In genomic region chr1:95019466-95019865, GRCh38 we compare ENCODE assay signal across 7 cellular contexts. TPM values are rescaled to one million over a fixed set of nuclear protein-coding genes. Genes with fewer than 3 reads are reported as not detected.
DNase-seq lines count a peak whose midpoint lies in the region; ATAC-seq, FAIRE-seq and TF ChIP-seq lines count a peak whose summit lies in the region.
"Not testable (repeated sequence)": the region's sequence is repeated elsewhere in the genome, so short reads cannot be mapped to it uniquely, and the experiment has no call there.

No MANE protein-coding gene starts in this region.

- H3K14ac ChIP-seq in trophoblast cell (ENCODE audit: low read length): not testable (repeated sequence)

- not testable (repeated sequence) for H4K12ac ChIP-seq in trophoblast cell (ENCODE audit: low read depth, low read length)

- H3K4me1 Mint-ChIP-seq in astrocyte (ENCODE audit: low read depth, unreplicated experiment): peaks cover 56% of the 10 kb centered on the region
- peaks cover 40% of the 10 kb centered on the region for H3K4me1 Mint-ChIP-seq in mesothelial cell of epicardium

- H3K4me1 ChIP-seq in SJSA1 (replicated peaks) (peaks cover 52% of the 10 kb centered on the region), astrocyte (ENCODE audit: insufficient read depth, low read length) (peaks cover 28% of the 10 kb centered on the region), esophagus muscularis mucosa (peaks cover 17 to 76% (median 65%) of the 10 kb centered on the region in 4 donors), left lung (peaks cover 22 to 36% of the 10 kb centered on the region in 2 donors), upper lobe of right lung (peaks cover 33% of the 10 kb centered on the region)
- H3K4me1 ChIP-seq in trophoblast cell (ENCODE audit: control insufficient read depth in 1 of 2, insufficient read depth in 2 of 2, low read length in 2 of 2): not testable (repeated sequence)

- H2BK12ac ChIP-seq in trophoblast cell (ENCODE audit: low read length): not testable (repeated sequence)

- H3K79me1 ChIP-seq in trophoblast cell (ENCODE audit: low read length): not testable (repeated sequence)

- not testable (repeated sequence) for H3K27me3 Mint-ChIP-seq in astrocyte (ENCODE audit: low read depth, unreplicated experiment); mesothelial cell of epicardium (ENCODE audit: low read depth)

- not testable (repeated sequence) for H2AFZ ChIP-seq in astrocyte (ENCODE audit: low read depth, low read length); trophoblast cell (ENCODE audit: insufficient read depth, low read length, poor library complexity)

- H3K27ac ChIP-seq in SJSA1 (0 out of 2 replicates have a peak overlapping the region, but pooled peaks have one; percentile 13), left lung (peak overlapping the region in 1 of 2 donors; percentile 54), trophoblast cell (ENCODE audit: low read depth, low read length) (peak overlapping the region; percentile 39), upper lobe of right lung (peak overlapping the region; percentile 1)
- H3K27ac ChIP-seq in astrocyte (ENCODE audit: low read depth, low read length); esophagus muscularis mucosa (replicated peaks in 1 of 4): not testable (repeated sequence)

- not testable (repeated sequence) for H3K36me3 ChIP-seq in SJSA1; astrocyte (ENCODE audit: insufficient read depth, low read length); esophagus muscularis mucosa; left lung; trophoblast cell (ENCODE audit: control insufficient read depth in 1 of 2, insufficient read depth in 2 of 2, low read length in 2 of 2); upper lobe of right lung

- TF ChIP-seq EP300 in esophagus muscularis mucosa (IDR thresholded peaks at IDR 0.05): not testable (repeated sequence)

- H3K4me3 ChIP-seq in SJSA1; astrocyte (ENCODE audit: insufficient read depth, low read depth, low read length); esophagus muscularis mucosa; left lung; trophoblast cell (ENCODE audit: low read depth, low read length); upper lobe of right lung: not testable (repeated sequence)

- not testable (repeated sequence) for FAIRE-seq in astrocyte (lab: Jason Lieb, UNC)

- H3K4ac ChIP-seq in trophoblast cell (ENCODE audit: low read depth, low read length): not testable (repeated sequence)

- H3K23ac ChIP-seq in trophoblast cell (ENCODE audit: low read length): not testable (repeated sequence)

- TF ChIP-seq CTCF in astrocyte (IDR thresholded peaks at IDR 0.05; ENCODE audit: insufficient read depth, low read depth, low read length); esophagus muscularis mucosa (IDR thresholded peaks at IDR 0.05); left lung (IDR thresholded peaks at IDR 0.05); mesothelial cell of epicardium (IDR thresholded peaks at IDR 0.05; ENCODE audit: unreplicated experiment); upper lobe of right lung (IDR thresholded peaks at IDR 0.05): not testable (repeated sequence)

- not testable (repeated sequence) for H3K4me2 ChIP-seq in astrocyte (ENCODE audit: low read length); trophoblast cell (ENCODE audit: low read length)

- not testable (repeated sequence) for H3K79me2 ChIP-seq in astrocyte (ENCODE audit: insufficient read depth, low read length); trophoblast cell (ENCODE audit: control insufficient read depth, insufficient read depth, low read length, poor library complexity)

- H3K4me3 Mint-ChIP-seq in astrocyte (ENCODE audit: unreplicated experiment); mesothelial cell of epicardium: not testable (repeated sequence)

- intact Hi-C loops in esophagus muscularis mucosa (cut with DNase I); left lung (cut with DNase I); upper lobe of right lung (cut with DNase I): not testable (repeated sequence)

- 96% methylated on average over 6 of the region's 6 CpGs for WGBS in esophagus muscularis mucosa
- no CpG with 5 or more reads among the region's 6 CpGs for WGBS in trophoblast cell (ENCODE audit: extremely low coverage, insufficient coverage, insufficient read length)

- not testable (repeated sequence) for DNase-seq in SJSA1 (ENCODE audit: low read depth in 1 of 2, low spot score in 2 of 2); astrocyte (ENCODE audit: low read depth); left lung; mesothelial cell of epicardium (ENCODE audit: low spot score in 2 of 2, unreplicated experiment in 2 of 2); upper lobe of right lung
- DNase-seq in esophagus muscularis mucosa (ENCODE audit: extremely low spot score) (peak; percentile 14), trophoblast cell (peak; percentile 25 to 71)

- H2BK120ac ChIP-seq in trophoblast cell (ENCODE audit: insufficient read depth, low read length, poor library complexity): not testable (repeated sequence)

- not testable (repeated sequence) for H4K91ac ChIP-seq in trophoblast cell (ENCODE audit: low read depth, low read length)

- not testable (repeated sequence) for H2BK5ac ChIP-seq in trophoblast cell (ENCODE audit: low read depth, low read length, poor library complexity)

- not testable (repeated sequence) for H3K9me3 ChIP-seq in SJSA1 (replicated peaks); astrocyte (ENCODE audit: insufficient read depth, low read depth, low read length); esophagus muscularis mucosa; left lung; trophoblast cell (ENCODE audit: insufficient read depth, low read depth, low read length); upper lobe of right lung

- H3K36me3 Mint-ChIP-seq in astrocyte (ENCODE audit: low read depth, unreplicated experiment); mesothelial cell of epicardium: not testable (repeated sequence)

- not testable (repeated sequence) for H4K20me1 ChIP-seq in astrocyte (ENCODE audit: insufficient read depth, low read length)

- peak overlapping the region; percentile 44 for H3K27ac Mint-ChIP-seq in astrocyte (ENCODE audit: unreplicated experiment)
- peak overlapping the region; percentile 50 for H3K27ac Mint-ChIP-seq in mesothelial cell of epicardium

- not testable (repeated sequence) for H3K9me3 Mint-ChIP-seq in astrocyte (ENCODE audit: unreplicated experiment); mesothelial cell of epicardium

- not testable (repeated sequence) for H4K8ac ChIP-seq in trophoblast cell (ENCODE audit: low read depth, low read length)

- H3K9ac ChIP-seq in astrocyte (ENCODE audit: low read length); trophoblast cell (ENCODE audit: low read length): not testable (repeated sequence)

- H3K27me3 ChIP-seq in SJSA1 (replicated peaks); astrocyte (ENCODE audit: insufficient read depth, low read length); esophagus muscularis mucosa; left lung; trophoblast cell (ENCODE audit: insufficient read depth, low read length); upper lobe of right lung: not testable (repeated sequence)

- not testable (repeated sequence) for H2AK5ac ChIP-seq in trophoblast cell (ENCODE audit: low read length)

- TF ChIP-seq POLR2A in esophagus muscularis mucosa (IDR thresholded peaks at IDR 0.05; ENCODE audit: low read depth): not testable (repeated sequence)

- H3K18ac ChIP-seq in trophoblast cell (ENCODE audit: low read length): not testable (repeated sequence)

- ATAC-seq in left lung: peak; percentile 5
- not testable (repeated sequence) for ATAC-seq in upper lobe of right lung

RNA-seq across cellular contexts. Expression of gene ALG14, which starts 53.3 kb away (rescaled TPM):
- total RNA-seq in SJSA1 (2014; rRNA removed; shearing (Covaris generic)): 1.5 and 2.1 TPM in 2 replicates
- total RNA-seq in astrocyte: 6.9 and 8.1 TPM in 2 replicates
- under 1 TPM; 0.52 to 0.83 (median 0.74) TPM for total RNA-seq in esophagus muscularis mucosa
- 1 to 10 TPM; 5.1 to 7.9 TPM for total RNA-seq in left lung
- total RNA-seq in mesothelial cell of epicardium: 3.8 to 5.3 TPM (median 5.0 TPM) in 3 replicates
- 3.5 and 3.8 TPM in 2 replicates for polyA plus RNA-seq in trophoblast cell (2013)
- 3.4 TPM for total RNA-seq in upper lobe of right lung
